In the genomic region with DNA sequence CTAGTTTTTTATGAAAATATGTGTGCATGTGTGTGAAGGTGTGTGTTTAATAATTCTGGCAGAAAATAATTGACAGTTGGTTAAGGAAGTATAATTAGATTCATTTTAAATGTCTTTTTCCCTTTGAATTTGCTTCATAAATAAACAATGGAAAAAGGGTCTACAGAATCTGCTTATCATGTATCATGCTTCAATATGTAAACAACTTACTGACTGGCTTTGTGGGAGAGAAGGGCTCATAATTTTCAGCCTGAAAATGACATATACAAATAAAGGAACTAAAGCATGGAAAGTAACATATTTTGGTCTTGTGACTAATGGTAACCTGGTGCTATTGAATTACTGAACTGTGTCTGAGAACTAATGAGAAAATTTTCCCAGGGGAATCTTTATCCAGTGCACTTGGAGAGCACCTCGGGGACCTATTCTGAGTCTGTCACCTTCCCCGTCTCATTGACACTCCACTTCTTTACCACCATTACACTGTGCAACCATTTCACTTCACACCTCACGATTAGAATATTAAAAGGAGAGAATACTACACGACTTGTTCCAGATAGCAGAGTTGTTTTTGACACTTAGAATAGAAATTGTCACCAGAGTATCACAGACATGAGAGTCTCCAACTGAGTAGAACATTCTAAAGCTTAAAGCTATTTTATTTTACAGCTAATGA, we compare ENCODE assay signal across 29 cellular contexts.
DNase-seq lines count a peak whose midpoint lies in the region; ATAC-seq and TF ChIP-seq lines count a peak whose summit lies in the region.
"Had no signal": no experiment of that assay in that cellular context is flagged by ENCODE, and none has a peak within 500 bp of the region (broad histone marks: within the 10 kb centered on the region; RNA-seq: fewer than 3 reads in every experiment).

No MANE protein-coding gene starts in this region.

- H3K4me1 ChIP-seq in right atrium auricular region: no peaks in the 10 kb centered on the region
- H3K4me1 ChIP-seq in testis: no peaks in the 10 kb centered on the region
- H3K4me1 ChIP-seq: HAP-1, heart left ventricle, right lobe of liver, upper lobe of left lung had no signal

- H3K4me1 Mint-ChIP-seq in nephron progenitor cell (peaks cover 46% of the 10 kb centered on the region), Calu3 (ENCODE audit: low read depth, unreplicated experiment) (no peaks in the 10 kb centered on the region)
- H3K4me1 Mint-ChIP-seq: stimulated activated effector memory CD8-positive, alpha-beta T cell treated with anti-CD3 and anti-CD28 coated beads, Interleukin-12 subunit alpha, Interleukin-12 subunit beta, amount 100 ng/mL, for 72 hours had no signal

- no peak overlapping the region for H3K4me3 ChIP-seq in right atrium auricular region
- no peak overlapping the region for H3K4me3 ChIP-seq in testis
- H3K4me3 ChIP-seq: BLaER1, HAP-1, heart left ventricle, right lobe of liver, upper lobe of left lung had no signal

- H3K36me3 ChIP-seq in right atrium auricular region (no peaks in the 10 kb centered on the region), testis (ENCODE audit: low read depth, missing control alignments) (no peaks in the 10 kb centered on the region)
- H3K36me3 ChIP-seq: BLaER1, HAP-1, heart left ventricle, right lobe of liver, upper lobe of left lung had no signal

- no TSS peak for BruUV-seq in Calu3 (replicated peaks; lab: Mats Ljungman, UMichigan)

- intact Hi-C loops in Right ventricle myocardium inferior (cut with DNase I) (no loop called here), Calu3 (cut with micrococcal nuclease; ENCODE audit: unreplicated experiment) (no loop called here), testis (cut with DNase I; ENCODE audit: low total_unique reads) (no loop called here)

- H3K27ac ChIP-seq in right atrium auricular region: peak overlapping the region in 1 of 2 donors; percentile 72
- H3K27ac ChIP-seq in testis: no peak overlapping the region
- H3K27ac ChIP-seq: BLaER1, heart left ventricle, right lobe of liver, upper lobe of left lung had no signal

- TF ChIP-seq CTCF in right atrium auricular region (IDR thresholded peaks at IDR 0.05) (no peak), nephron progenitor cell (IDR thresholded peaks at IDR 0.05) (no peak), Calu3 (IDR thresholded peaks at IDR 0.05; ENCODE audit: unreplicated experiment) (no peak), testis (IDR thresholded peaks at IDR 0.05) (no peak)

- ATAC-seq in Right ventricle myocardium inferior: peak; percentile 84
- ATAC-seq: activated CD8-positive, alpha-beta T cell treated with anti-CD3 and anti-CD28 coated beads for 36 hours; activated naive CD4-positive, alpha-beta T cell treated with anti-CD3 and anti-CD28 coated beads, Interleukin-2, amount 50 U/mL, for 72 hours; right lobe of liver; stimulated activated effector memory CD8-positive, alpha-beta T cell treated with anti-CD3 and anti-CD28 coated beads, Interleukin-12 subunit alpha, Interleukin-12 subunit beta, amount 100 ng/mL, for 72 hours had no signal

- H3K36me3 Mint-ChIP-seq in nephron progenitor cell (ENCODE audit: low read depth): peaks cover 4% of the 10 kb centered on the region
- H3K36me3 Mint-ChIP-seq in Calu3 (ENCODE audit: insufficient read depth, unreplicated experiment): no peaks in the 10 kb centered on the region
- H3K36me3 Mint-ChIP-seq: activated naive CD4-positive, alpha-beta T cell treated with anti-CD3 and anti-CD28 coated beads, Interleukin-2, amount 50 U/mL, for 72 hours; stimulated activated effector memory CD8-positive, alpha-beta T cell treated with anti-CD3 and anti-CD28 coated beads, Interleukin-12 subunit alpha, Interleukin-12 subunit beta, amount 100 ng/mL, for 72 hours had no signal

- 78 to 83% methylated on average over 4 of the region's 4 CpGs for WGBS in testis, 2 donors

- H3K4me3 Mint-ChIP-seq in nephron progenitor cell (peak overlapping the region; percentile 1), Calu3 (ENCODE audit: low read depth, unreplicated experiment) (no peak overlapping the region)
- H3K4me3 Mint-ChIP-seq: activated CD8-positive, alpha-beta T cell treated with anti-CD3 and anti-CD28 coated beads for 36 hours; stimulated activated effector memory CD8-positive, alpha-beta T cell treated with anti-CD3 and anti-CD28 coated beads, Interleukin-12 subunit alpha, Interleukin-12 subunit beta, amount 100 ng/mL, for 72 hours had no signal

- no peak for TF ChIP-seq POLR2A in testis (IDR thresholded peaks at IDR 0.05)

- H3K9me3 Mint-ChIP-seq in nephron progenitor cell (peaks cover 4% of the 10 kb centered on the region), Calu3 (ENCODE audit: low read depth, unreplicated experiment) (no peaks in the 10 kb centered on the region)
- H3K9me3 Mint-ChIP-seq: activated CD8-positive, alpha-beta T cell treated with anti-CD3 and anti-CD28 coated beads for 36 hours; activated naive CD4-positive, alpha-beta T cell treated with anti-CD3 and anti-CD28 coated beads, Interleukin-2, amount 50 U/mL, for 72 hours; activated T-helper 2 cell treated with anti-CD3 and anti-CD28 coated beads, Interferon-gamma antibody, Interleukin-2, Interleukin-4, amounts not matched to agents 10 μg/mL and 5 μg/mL and 100 μg/mL, durations not matched to agents 14 hours and 24 hours and 36 hours; stimulated activated effector memory CD8-positive, alpha-beta T cell treated with anti-CD3 and anti-CD28 coated beads, Interleukin-12 subunit alpha, Interleukin-12 subunit beta, amount 100 ng/mL, for 72 hours had no signal

- peaks cover 8% of the 10 kb centered on the region for H3K27me3 Mint-ChIP-seq in nephron progenitor cell (ENCODE audit: low read depth, poor library complexity)
- no peaks in the 10 kb centered on the region for H3K27me3 Mint-ChIP-seq in Calu3 (ENCODE audit: unreplicated experiment)
- H3K27me3 Mint-ChIP-seq: activated CD8-positive, alpha-beta T cell treated with anti-CD3 and anti-CD28 coated beads for 36 hours had no signal

- H3K27me3 ChIP-seq in right atrium auricular region (no peaks in the 10 kb centered on the region), testis (no peaks in the 10 kb centered on the region)
- H3K27me3 ChIP-seq: BLaER1, heart left ventricle, right lobe of liver, upper lobe of left lung had no signal

- CTCF ChIA-PET in Calu3 (lab: Charles Lee): no interaction called here

- H3K9me3 ChIP-seq in right atrium auricular region: no peaks in the 10 kb centered on the region
- no peaks in the 10 kb centered on the region for H3K9me3 ChIP-seq in testis
- H3K9me3 ChIP-seq: BLaER1, HAP-1, heart left ventricle, right lobe of liver, upper lobe of left lung had no signal

- no peak for DNase-seq in Right ventricle myocardium inferior (ENCODE audit: missing footprints)
- DNase-seq in right atrium auricular region (ENCODE audit: low spot score): no peak
- peak; percentile 44 for DNase-seq in NCI-H1417 treated with DMSO at 0.1 percent for 48 hours (lab: John Stamatoyannopoulos, UW)
- DNase-seq in NCI-H69 (lab: John Stamatoyannopoulos, UW): peak; percentile 98
- no peak for DNase-seq in nephron progenitor cell
- DNase-seq in Calu3: no peak
- DNase-seq in testis: no peak
- no peak for DNase-seq in NAMALWA (ENCODE audit: low spot score)
- DNase-seq: activated CD8-positive, alpha-beta T cell treated with anti-CD3 and anti-CD28 coated beads for 36 hours; DMS79 treated with DMSO at 0.1 percent for 48 hours; effector CD8-positive, alpha-beta T cell; GF-D8; heart left ventricle; KG1; kidney; MM.1S; NCI-H1930; NCI-H82; right lobe of liver; RPMI8226; stimulated activated CD4-positive, alpha-beta T cell treated with anti-CD3 and anti-CD28 coated beads, Interleukin-12 subunit alpha, Interleukin-12 subunit beta, amount 100 ng/mL, for 4 hours; stimulated activated CD4-positive, alpha-beta T cell treated with anti-CD3 and anti-CD28 coated beads, Interleukin-4, amount 100 ng/mL, for 24 hours; T-helper 2 cell; upper lobe of left lung had no signal

- H3K27ac Mint-ChIP-seq in nephron progenitor cell: peak overlapping the region; percentile 17
- H3K27ac Mint-ChIP-seq in Calu3 (ENCODE audit: unreplicated experiment): no peak overlapping the region
- H3K27ac Mint-ChIP-seq: activated CD8-positive, alpha-beta T cell treated with anti-CD3 and anti-CD28 coated beads for 36 hours; activated naive CD4-positive, alpha-beta T cell treated with anti-CD3 and anti-CD28 coated beads, Interleukin-2, amount 50 U/mL, for 72 hours; activated T-helper 2 cell treated with anti-CD3 and anti-CD28 coated beads, Interferon-gamma antibody, Interleukin-2, Interleukin-4, amounts not matched to agents 10 μg/mL and 5 μg/mL and 100 μg/mL, durations not matched to agents 14 hours and 24 hours and 36 hours; stimulated activated effector memory CD8-positive, alpha-beta T cell treated with anti-CD3 and anti-CD28 coated beads, Interleukin-12 subunit alpha, Interleukin-12 subunit beta, amount 100 ng/mL, for 72 hours had no signal

Comparison
In these comparisons a context has a peak if more than half of its experiments do, and no peak if none do; other contexts are left out.
1. DNase-seq: peak in NCI-H1417 treated with DMSO at 0.1 percent for 48 hours (single experiment) and NCI-H69 (single experiment); none in Right ventricle myocardium inferior (single experiment), right atrium auricular region (single experiment), nephron progenitor cell (single experiment), Calu3 (single experiment), testis (single experiment) and NAMALWA (single experiment).